1 cellular context compared by ENCODE assay signal in the genomic region with DNA sequence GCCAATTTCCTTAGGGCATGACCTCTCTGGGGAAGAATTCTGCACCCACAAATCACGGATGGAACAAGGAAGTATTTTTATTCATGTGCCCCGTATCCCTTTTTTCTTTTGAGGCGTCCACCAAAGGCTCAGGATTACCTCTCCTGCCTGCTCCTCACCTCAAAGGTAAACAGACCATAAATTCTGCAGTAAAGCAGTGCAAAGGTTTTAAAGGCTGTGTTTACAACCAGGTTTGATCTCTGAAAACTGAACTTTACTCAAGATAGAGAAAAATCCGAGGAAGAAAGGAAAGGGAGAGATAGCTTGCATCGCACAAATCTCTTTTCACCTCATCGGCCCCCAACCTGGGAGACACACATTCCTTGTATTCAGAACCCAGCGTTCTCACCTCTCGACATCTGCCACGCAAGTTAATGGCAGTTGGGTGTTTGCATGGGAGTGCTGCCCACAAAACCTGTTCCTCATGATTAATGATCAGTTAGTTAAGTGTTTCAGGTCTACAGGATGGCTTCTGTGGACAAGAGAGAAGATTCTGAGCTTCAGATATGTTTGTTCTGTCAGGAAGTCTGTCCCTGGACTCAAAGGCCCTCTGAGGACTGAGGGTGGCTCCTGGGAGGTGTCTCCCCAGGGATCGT.
TF ChIP-seq lines count a peak whose summit lies in the region.

No MANE protein-coding gene starts in this region.

TF ChIP-seq in IMR-90, 13 proteins besides CTCF, POLR2A, EP300 and RAD21 (continued from another document):
- TF ChIP-seq, protein P1, sequence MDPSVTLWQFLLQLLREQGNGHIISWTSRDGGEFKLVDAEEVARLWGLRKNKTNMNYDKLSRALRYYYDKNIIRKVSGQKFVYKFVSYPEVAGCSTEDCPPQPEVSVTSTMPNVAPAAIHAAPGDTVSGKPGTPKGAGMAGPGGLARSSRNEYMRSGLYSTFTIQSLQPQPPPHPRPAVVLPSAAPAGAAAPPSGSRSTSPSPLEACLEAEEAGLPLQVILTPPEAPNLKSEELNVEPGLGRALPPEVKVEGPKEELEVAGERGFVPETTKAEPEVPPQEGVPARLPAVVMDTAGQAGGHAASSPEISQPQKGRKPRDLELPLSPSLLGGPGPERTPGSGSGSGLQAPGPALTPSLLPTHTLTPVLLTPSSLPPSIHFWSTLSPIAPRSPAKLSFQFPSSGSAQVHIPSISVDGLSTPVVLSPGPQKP (IDR thresholded peaks at IDR 0.05; ENCODE audit: borderline replicate concordance, low read depth, low read length) = no peak
- TF ChIP-seq NFE2L2 (IDR thresholded peaks at IDR 0.05; ENCODE audit: low read depth, low read length) = no peak
- TF ChIP-seq BHLHE40 (IDR thresholded peaks at IDR 0.05; ENCODE audit: low read depth, low read length) = no peak
- no peak for TF ChIP-seq SMC3 (IDR thresholded peaks at IDR 0.05; ENCODE audit: low read depth, low read length)
- no peak for TF ChIP-seq CHD1 (IDR thresholded peaks at IDR 0.05; ENCODE audit: low read depth, low read length)
- no peak for TF ChIP-seq MXI1 (IDR thresholded peaks at IDR 0.05; ENCODE audit: borderline replicate concordance, low read depth, low read length)
- no peak for TF ChIP-seq MAFK (IDR thresholded peaks at IDR 0.05; ENCODE audit: low read depth, low read length)
- TF ChIP-seq FOS (IDR thresholded peaks at IDR 0.05; ENCODE audit: low read depth, low read length) = no peak
- TF ChIP-seq, protein P2, sequence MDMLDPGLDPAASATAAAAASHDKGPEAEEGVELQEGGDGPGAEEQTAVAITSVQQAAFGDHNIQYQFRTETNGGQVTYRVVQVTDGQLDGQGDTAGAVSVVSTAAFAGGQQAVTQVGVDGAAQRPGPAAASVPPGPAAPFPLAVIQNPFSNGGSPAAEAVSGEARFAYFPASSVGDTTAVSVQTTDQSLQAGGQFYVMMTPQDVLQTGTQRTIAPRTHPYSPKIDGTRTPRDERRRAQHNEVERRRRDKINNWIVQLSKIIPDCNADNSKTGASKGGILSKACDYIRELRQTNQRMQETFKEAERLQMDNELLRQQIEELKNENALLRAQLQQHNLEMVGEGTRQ (IDR thresholded peaks at IDR 0.05; ENCODE audit: low read depth, low read length) = no peak
